In genomic region chr4:2036866-2037265, GRCh38 we compare ENCODE assay signal across 1 cellular context.
TF ChIP-seq lines count a peak whose summit lies in the region.

No MANE protein-coding gene starts in this region.

TF ChIP-seq in K562, 482 proteins besides CTCF, POLR2A, EP300 and RAD21 (continued from another document):
- no peak for TF ChIP-seq E2F5 (CRISPR knock-in tag; IDR thresholded peaks at IDR 0.05)
- TF ChIP-seq ZBTB9 (CRISPR knock-in tag; IDR thresholded peaks at IDR 0.05) = no peak
- TF ChIP-seq CBX8 (IDR thresholded peaks at IDR 0.05; ENCODE audit: borderline replicate concordance, extremely low read depth, low read depth, low read length, poor library complexity, severe bottlenecking) = no peak
- TF ChIP-seq SNAPC5 (CRISPR knock-in tag; IDR thresholded peaks at IDR 0.05) = no peak
- peak; percentile 18; the same call in 1 of the 2 replicates for TF ChIP-seq BCOR (IDR thresholded peaks at IDR 0.05)
- TF ChIP-seq EP400 (IDR thresholded peaks at IDR 0.05) = no peak
- no peak for TF ChIP-seq ZFPM2 (CRISPR knock-in tag; IDR thresholded peaks at IDR 0.05)
- no peak for TF ChIP-seq KDM5B (IDR thresholded peaks at IDR 0.05; ENCODE audit: insufficient replicate concordance, low read depth, low read length)
- TF ChIP-seq FOXA1 (IDR thresholded peaks at IDR 0.05; ENCODE audit: borderline replicate concordance) = no peak
- TF ChIP-seq CHD1 (IDR thresholded peaks at IDR 0.05; ENCODE audit: low read length) = no peak
- no peak for TF ChIP-seq KLF16 (IDR thresholded peaks at IDR 0.05)
- TF ChIP-seq RBM25 (IDR thresholded peaks at IDR 0.05; ENCODE audit: low read depth, low read length, severe bottlenecking) = peak; percentile 8
- TF ChIP-seq BRF2 (IDR thresholded peaks at IDR 0.05; ENCODE audit: borderline replicate concordance, insufficient read depth, insufficient read length) = no peak
- TF ChIP-seq HMBOX1 (IDR thresholded peaks at IDR 0.05) = no peak
- TF ChIP-seq CEBPG (CRISPR knock-in tag; IDR thresholded peaks at IDR 0.05) = no peak
- TF ChIP-seq CEBPG (tag; conservative IDR thresholded peaks at IDR 0.05 in 1 of 2, IDR thresholded peaks at IDR 0.05 in 1 of 2) = no peak
- no peak for TF ChIP-seq E2F8 (IDR thresholded peaks at IDR 0.05; ENCODE audit: low read depth, partially characterized antibody)
- TF ChIP-seq HDGF (IDR thresholded peaks at IDR 0.05) = no peak
- TF ChIP-seq PHF8 (IDR thresholded peaks at IDR 0.05; ENCODE audit: borderline replicate concordance, low read length) = peak; percentile 22; the same call in 1 of the 2 replicates
- TF ChIP-seq NRF1 (conservative IDR thresholded peaks at IDR 0.05 in 1 of 2, IDR thresholded peaks at IDR 0.05 in 1 of 2) = peak in 1 of 2 experiments; percentile 26; a peak in 1 of 4 replicates
- TF ChIP-seq ZNF785 (CRISPR knock-in tag; IDR thresholded peaks at IDR 0.05) = no peak
- TF ChIP-seq MYBL2 (IDR thresholded peaks at IDR 0.05; ENCODE audit: low read depth) = peak; percentile 42; the same call in 1 of the 2 replicates
- TF ChIP-seq MYBL2 (CRISPR knock-in tag; IDR thresholded peaks at IDR 0.05; ENCODE audit: borderline replicate concordance) = no peak
- no peak for TF ChIP-seq ZNF75A (CRISPR knock-in tag; IDR thresholded peaks at IDR 0.05)
- TF ChIP-seq GATAD2A (IDR thresholded peaks at IDR 0.05) = no peak
- TF ChIP-seq ZBTB12 (CRISPR knock-in tag; IDR thresholded peaks at IDR 0.05) = no peak
- no peak for TF ChIP-seq CBX5 (IDR thresholded peaks at IDR 0.05; ENCODE audit: borderline replicate concordance, low read depth)
- TF ChIP-seq CBFB (CRISPR knock-in tag; IDR thresholded peaks at IDR 0.05) = no peak
- 0 out of 2 replicates have a peak, but pooled peaks have one; percentile 41 for TF ChIP-seq FOXM1 (IDR thresholded peaks at IDR 0.05; ENCODE audit: low read depth)
- TF ChIP-seq FOXM1 (CRISPR knock-in tag; IDR thresholded peaks at IDR 0.05; ENCODE audit: low read depth) = no peak
- no peak for TF ChIP-seq ZNF431 (CRISPR knock-in tag; IDR thresholded peaks at IDR 0.05)
- peak; percentile 70; the same call in 1 of the 2 replicates for TF ChIP-seq CC2D1A (IDR thresholded peaks at IDR 0.05)
- peak in 1 of 3 experiments; percentile 5 for TF ChIP-seq YY1 (IDR thresholded peaks at IDR 0.05; ENCODE audit: borderline replicate concordance in 1 of 3, control insufficient read depth in 1 of 3, extremely low read depth in 1 of 3, insufficient read depth in 3 of 3, insufficient read length in 1 of 3, insufficient replicate concordance in 2 of 3, low read depth in 1 of 3, low read length in 2 of 3)
- peak; percentile 43; the same call in 1 of the 2 replicates for TF ChIP-seq NR2C1 (IDR thresholded peaks at IDR 0.05)
- TF ChIP-seq NR2C1 (tag; IDR thresholded peaks at IDR 0.05) = no peak
- TF ChIP-seq L3MBTL2 (IDR thresholded peaks at IDR 0.05) = peak; percentile 37; the same call in 1 of the 2 replicates
- peak; percentile 96 for TF ChIP-seq SPI1 (IDR thresholded peaks at IDR 0.05; ENCODE audit: borderline replicate concordance, low read depth, low read length)
- no peak for TF ChIP-seq FOXJ2 (tag; IDR thresholded peaks at IDR 0.05)
- TF ChIP-seq ELK3 (CRISPR knock-in tag; IDR thresholded peaks at IDR 0.05) = no peak
- TF ChIP-seq ZNF311 (CRISPR knock-in tag; IDR thresholded peaks at IDR 0.05) = no peak
- TF ChIP-seq ZNF143 (CRISPR knock-in tag; IDR thresholded peaks at IDR 0.05) = 0 out of 2 replicates have a peak, but pooled peaks have one; percentile 20
- TF ChIP-seq HDAC3 (IDR thresholded peaks at IDR 0.05; ENCODE audit: borderline replicate concordance, partially characterized antibody) = no peak
- no peak for TF ChIP-seq GABPA (tag; conservative IDR thresholded peaks at IDR 0.05; ENCODE audit: low read depth)
- TF ChIP-seq CREB3L1 (IDR thresholded peaks at IDR 0.05; ENCODE audit: borderline replicate concordance, low read depth) = 0 out of 2 replicates have a peak, but pooled peaks have one; percentile 41
